In genomic region chr1:147494998-147495580, GRCh38 we compare ENCODE assay signal across 9 cellular contexts. TPM values are rescaled to one million over a fixed set of nuclear protein-coding genes. Genes with fewer than 3 reads are reported as not detected.
A peak's percentile ranks its signal among the peaks of the same experiment; 100 is the strongest.
DNase-seq lines count a peak whose midpoint lies in the region; ATAC-seq, FAIRE-seq and TF ChIP-seq lines count a peak whose summit lies in the region.
"Had no signal": no experiment of that assay in that cellular context is flagged by ENCODE, and none has a peak within 500 bp of the region (broad histone marks: within the 10 kb centered on the region; RNA-seq: fewer than 3 reads in every experiment).

No MANE protein-coding gene starts in this region.

- H3K4me2 ChIP-seq in keratinocyte (ENCODE audit: control insufficient read depth, extremely low read depth, insufficient read depth, low read depth, low read length): no peak overlapping the region

- H3K9me3 ChIP-seq in keratinocyte (ENCODE audit: control insufficient read depth, low read depth, low read length): no peaks in the 10 kb centered on the region
- H3K9me3 ChIP-seq: BLaER1 treated with 17β-estradiol and CSF1 and Interleukin-3, amounts not matched to agents 10 nM and 100 nM had no signal

- no peaks in the 10 kb centered on the region for H3K9me1 ChIP-seq in keratinocyte (ENCODE audit: control insufficient read depth, extremely low read depth, insufficient read depth, low read length)

- H3K27ac ChIP-seq in VCaP (peak overlapping the region; percentile 43; the same call in 1 of the 2 replicates), keratinocyte (ENCODE audit: control insufficient read depth, insufficient read depth, low read length) (no peak overlapping the region)
- H3K27ac ChIP-seq: BLaER1 treated with 17β-estradiol and CSF1 and Interleukin-3, amounts not matched to agents 10 nM and 100 nM had no signal

- H2AFZ ChIP-seq in keratinocyte (ENCODE audit: control insufficient read depth, low read length): no peak overlapping the region

- H3K4me1 ChIP-seq in keratinocyte (ENCODE audit: control insufficient read depth, extremely low read depth, insufficient read depth, low read length): no peaks in the 10 kb centered on the region

- dilution Hi-C loops in keratinocyte (cut with MboI; ENCODE audit: extremely low pct_ligation_motif_present, low sequenced_read_pairs): no loop called here

- H3K4me3 ChIP-seq in keratinocyte (ENCODE audit: control insufficient read depth in 2 of 3, extremely low read depth in 1 of 3, insufficient read depth in 2 of 3, low read depth in 1 of 3, low read length in 3 of 3): no peak overlapping the region
- H3K4me3 ChIP-seq: BLaER1 treated with 17β-estradiol and CSF1 and Interleukin-3, amounts not matched to agents 10 nM and 100 nM had no signal

- no peak overlapping the region for H3K9ac ChIP-seq in keratinocyte (ENCODE audit: control insufficient read depth, extremely low read depth, insufficient read depth, low read length)
- H3K9ac ChIP-seq: BLaER1 treated with 17β-estradiol and CSF1 and Interleukin-3, amounts not matched to agents 10 nM and 100 nM had no signal

- peak; percentile 53 for DNase-seq in NK-92 treated with Interleukin-12 subunit alpha and Interleukin-12 subunit beta, amount 100 ng/mL, for 24 hours (lab: John Stamatoyannopoulos, UW)
- no peak for DNase-seq in NK-92 (lab: John Stamatoyannopoulos, UW; ENCODE audit: unreplicated experiment)
- DNase-seq in NCI-H2081 (lab: John Stamatoyannopoulos, UW): peak; percentile 77 to 85
- peak; percentile 75 to 87 for DNase-seq in T47D (ENCODE audit: low read depth in 1 of 2, low spot score in 1 of 2)
- no peak for DNase-seq in keratinocyte (ENCODE audit: low read depth, low spot score)
- peak; percentile 65 for DNase-seq in stimulated activated CD4-positive, alpha-beta T cell treated with anti-CD3 and anti-CD28 coated beads, Interleukin-2, amount 100 ng/mL, for 4 hours (ENCODE audit: low read depth)

- in situ Hi-C loops in T47D (cut with HindIII; ENCODE audit: low pct_unique_long_range_greater_than_20kb, low sequenced_read_pairs): no loop called here

- H3K27me3 ChIP-seq in keratinocyte (ENCODE audit: control insufficient read depth, extremely low read depth, insufficient read depth, low read length): no peaks in the 10 kb centered on the region
- H3K27me3 ChIP-seq: BLaER1 treated with 17β-estradiol and CSF1 and Interleukin-3, amounts not matched to agents 10 nM and 100 nM had no signal

- H4K20me1 ChIP-seq in keratinocyte (ENCODE audit: control insufficient read depth, extremely low read depth, insufficient read depth, low read length): no peaks in the 10 kb centered on the region
- H4K20me1 ChIP-seq: BLaER1 treated with 17β-estradiol and CSF1 and Interleukin-3, amounts not matched to agents 10 nM and 100 nM had no signal

- no peaks in the 10 kb centered on the region for H3K36me3 ChIP-seq in keratinocyte (ENCODE audit: control insufficient read depth in 2 of 2, extremely low read depth in 1 of 2, insufficient read depth in 2 of 2, low read length in 2 of 2)
- H3K36me3 ChIP-seq: BLaER1 treated with 17β-estradiol and CSF1 and Interleukin-3, amounts not matched to agents 10 nM and 100 nM had no signal

- ATAC-seq in HG02943 (IDR thresholded peaks at IDR 0.05; ENCODE audit: low read depth, unreplicated experiment): peak; percentile 63

- FAIRE-seq in keratinocyte (lab: Jason Lieb, UNC): peak; percentile 61

- TF ChIP-seq CTCF in VCaP (conservative IDR thresholded peaks at IDR 0.05): peak; percentile 96
- peak; percentile 92 to 93 (median 92) for TF ChIP-seq CTCF in keratinocyte (optimal IDR thresholded peaks at IDR 0.05 in 1 of 3, IDR thresholded peaks at IDR 0.05 in 1 of 3, conservative IDR thresholded peaks at IDR 0.05 in 1 of 3; ENCODE audit: extremely low read depth in 1 of 3, insufficient read depth in 2 of 3, low read length in 3 of 3)

- H3K79me2 ChIP-seq in keratinocyte (ENCODE audit: control insufficient read depth, insufficient read depth, low read length): no peaks in the 10 kb centered on the region

RNA-seq across cellular contexts. Expression of gene BCL9, which starts 46.2 kb away (rescaled TPM):
- polyA plus RNA-seq in keratinocyte: 1.5 to 7.9 TPM (median 3.2 TPM) in 3 replicates
- 2.3 TPM for polyA plus RNA-seq in keratinocyte (2011; ENCODE audit: low read depth)
- polyA plus RNA-seq in keratinocyte (2011; cell fraction: cytosol; rRNA removed): 4.6 and 4.8 TPM in 2 replicates
- polyA plus RNA-seq in keratinocyte (2011; cell fraction: nucleus; rRNA removed): 8.4 and 10.0 TPM in 2 replicates
- 2.2 and 7.7 TPM in 2 replicates for polyA plus RNA-seq in keratinocyte (2012; ENCODE audit: low replicate concordance)
- 2.7 to 9.2 TPM (median 2.8 TPM) in 3 replicates for polyA minus RNA-seq in keratinocyte
- polyA minus RNA-seq in keratinocyte (2011; cell fraction: cytosol; rRNA and poly(A)+ RNA removed): 5.8 TPM
- polyA minus RNA-seq in keratinocyte (2011; cell fraction: nucleus; rRNA and poly(A)+ RNA removed): 3.2 and 7.8 TPM in 2 replicates

Comparison
In these comparisons a context has a peak if more than half of its experiments do, and no peak if none do; other contexts are left out.
1. DNase-seq: peak in NK-92 treated with Interleukin-12 subunit alpha and Interleukin-12 subunit beta, amount 100 ng/mL, for 24 hours (single experiment), NCI-H2081 (2 of 2), T47D (2 of 2) and stimulated activated CD4-positive, alpha-beta T cell treated with anti-CD3 and anti-CD28 coated beads, Interleukin-2, amount 100 ng/mL, for 4 hours (single experiment); none in NK-92 (single experiment) and keratinocyte (single experiment).